Comparison of ENCODE assay signal across 13 cellular contexts in genomic region chr1:19087737-19088594, GRCh38.
DNase-seq lines count a peak whose midpoint lies in the region; ATAC-seq and TF ChIP-seq lines count a peak whose summit lies in the region.
"Had no signal": no experiment of that assay in that cellular context is flagged by ENCODE, and none has a peak within 500 bp of the region (broad histone marks: within the 10 kb centered on the region; RNA-seq: fewer than 3 reads in every experiment).

No MANE protein-coding gene starts in this region.

- peaks cover 21% of the 10 kb centered on the region for H4K20me1 ChIP-seq in OCI-LY3 (ENCODE audit: insufficient read depth, low read length)

- peaks cover 57% of the 10 kb centered on the region for H3K36me3 Mint-ChIP-seq in activated T-cell treated with anti-CD3 and anti-CD28 coated beads, Interleukin-2, amount 50 U/mL, for 4 hours (ENCODE audit: insufficient read depth)

- H3K79me2 ChIP-seq in OCI-LY3 (ENCODE audit: low read length), result no peaks in the 10 kb centered on the region

- peak overlapping the region; percentile 38 for H3K27ac ChIP-seq in OCI-LY3 (ENCODE audit: low read length)
- H3K27ac ChIP-seq: tibial artery had no signal

- H3K4me3 ChIP-seq in OCI-LY3 (ENCODE audit: low read length), result no peak overlapping the region
- H3K4me3 ChIP-seq: breast epithelium, tibial artery had no signal

- peaks cover 74% of the 10 kb centered on the region for H3K36me3 ChIP-seq in OCI-LY3 (replicated peaks; ENCODE audit: low read depth, low read length)

- H2AFZ ChIP-seq in OCI-LY3 (ENCODE audit: low read depth, low read length), result no peak overlapping the region

- ATAC-seq in activated T-cell treated with anti-CD3 and anti-CD28 coated beads, Interleukin-2, amount 50 U/mL, for 4 hours, result peak; percentile 72 to 83
- peak; percentile 45 for ATAC-seq in stimulated activated naive CD8-positive, alpha-beta T cell treated with anti-CD3 and anti-CD28 coated beads, Interleukin-15, Interleukin-2, amounts not matched to agents 100 U/mL and 50 U/mL, for 24 hours
- no peak for ATAC-seq in HG03442 (IDR thresholded peaks at IDR 0.05; ENCODE audit: unreplicated experiment)

- H3K9ac ChIP-seq in OCI-LY3 (ENCODE audit: low read length), result no peak overlapping the region

- H3K9me3 Mint-ChIP-seq in activated T-cell treated with anti-CD3 and anti-CD28 coated beads, Interleukin-2, amount 50 U/mL, for 4 hours, result no peaks in the 10 kb centered on the region

- no peaks in the 10 kb centered on the region for H3K27me3 ChIP-seq in OCI-LY3 (ENCODE audit: low read depth, low read length)
- H3K27me3 ChIP-seq: breast epithelium, tibial artery had no signal

- H3K9me3 ChIP-seq in OCI-LY3 (ENCODE audit: insufficient read depth, low read length), result no peaks in the 10 kb centered on the region
- H3K9me3 ChIP-seq: breast epithelium, tibial artery had no signal

- H3K4me3 Mint-ChIP-seq in activated T-cell treated with anti-CD3 and anti-CD28 coated beads, Interleukin-2, amount 50 U/mL, for 4 hours, result no peak overlapping the region

- peaks cover 10% of the 10 kb centered on the region for H3K4me1 Mint-ChIP-seq in activated T-cell treated with anti-CD3 and anti-CD28 coated beads, Interleukin-2, amount 50 U/mL, for 4 hours (ENCODE audit: low read depth)

- no peaks in the 10 kb centered on the region for H3K27me3 Mint-ChIP-seq in activated T-cell treated with anti-CD3 and anti-CD28 coated beads, Interleukin-2, amount 50 U/mL, for 4 hours (ENCODE audit: low read depth)
- H3K27me3 Mint-ChIP-seq: progenitor cell of endocrine pancreas had no signal

- H3K4me1 ChIP-seq in OCI-LY3 (ENCODE audit: low read length), result peaks cover 36% of the 10 kb centered on the region
- H3K4me1 ChIP-seq: breast epithelium had no signal

- H3K4me2 ChIP-seq in OCI-LY3 (ENCODE audit: low read length), result peak overlapping the region; percentile 33

- no peak for TF ChIP-seq CTCF in OCI-LY3 (IDR thresholded peaks at IDR 0.05; ENCODE audit: low read depth, low read length)

- no peak for DNase-seq in activated T-cell treated with anti-CD3 and anti-CD28 coated beads, Interleukin-2, amount 50 U/mL, for 4 hours
- DNase-seq in activated T-cell treated with anti-CD3 and anti-CD28 coated beads, Interleukin-2, amount 50 U/mL, for 48 hours, result no peak
- DNase-seq in dermis blood vessel endothelial cell (peak; percentile 32), HT-29 (ENCODE audit: low spot score) (no peak), NCI-H1048 (lab: John Stamatoyannopoulos, UW) (no peak)
- peak; percentile 19 for DNase-seq in stimulated activated naive CD8-positive, alpha-beta T cell treated with anti-CD3 and anti-CD28 coated beads, Interleukin-15, Interleukin-2, amounts not matched to agents 100 U/mL and 50 U/mL, for 24 hours
- DNase-seq: H7, NCI-H187 treated with DMSO at 0.1 percent for 48 hours had no signal

Comparison
In these comparisons a context has a peak if more than half of its experiments do, and no peak if none do; other contexts are left out.
1. DNase-seq: peak in dermis blood vessel endothelial cell (single experiment) and stimulated activated naive CD8-positive, alpha-beta T cell treated with anti-CD3 and anti-CD28 coated beads, Interleukin-15, Interleukin-2, amounts not matched to agents 100 U/mL and 50 U/mL, for 24 hours (single experiment); none in activated T-cell treated with anti-CD3 and anti-CD28 coated beads, Interleukin-2, amount 50 U/mL, for 4 hours (single experiment), activated T-cell treated with anti-CD3 and anti-CD28 coated beads, Interleukin-2, amount 50 U/mL, for 48 hours (0 of 2), HT-29 (single experiment) and NCI-H1048 (single experiment).